ENCODE assay signal across 19 cellular contexts in the genomic region with DNA sequence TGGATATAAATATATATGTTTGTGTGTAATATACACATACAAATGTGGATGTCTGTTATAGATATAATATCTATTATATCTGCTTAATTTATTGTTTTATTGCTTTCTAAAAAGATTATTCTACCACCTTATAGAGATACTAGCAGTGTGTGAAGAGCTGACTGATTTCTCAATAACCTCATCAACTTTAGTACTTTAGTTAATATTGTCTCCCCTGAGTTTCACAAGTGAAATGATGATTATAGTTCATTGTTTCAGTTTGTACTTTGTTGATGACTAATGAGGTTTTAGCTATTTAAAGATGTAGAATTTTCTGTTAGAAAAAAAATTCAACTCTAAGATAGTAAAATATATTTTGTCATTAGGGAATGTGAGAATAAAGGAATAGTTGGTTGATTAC. TPM values are rescaled to one million over a fixed set of nuclear protein-coding genes. Genes with fewer than 3 reads are reported as not detected.
A peak's percentile ranks its signal among the peaks of the same experiment; 100 is the strongest.
DNase-seq lines count a peak whose midpoint lies in the region; ATAC-seq and TF ChIP-seq lines count a peak whose summit lies in the region.
"Had no signal": no experiment of that assay in that cellular context is flagged by ENCODE, and none has a peak within 500 bp of the region (broad histone marks: within the 10 kb centered on the region; RNA-seq: fewer than 3 reads in every experiment).

No MANE protein-coding gene starts in this region.

- ATAC-seq in GM18520 (IDR thresholded peaks at IDR 0.05; ENCODE audit: unreplicated experiment) (peak; percentile 93), GM21423 (IDR thresholded peaks at IDR 0.05; ENCODE audit: unreplicated experiment) (peak; percentile 70), HG03060 (IDR thresholded peaks at IDR 0.05; ENCODE audit: low read depth, unreplicated experiment) (peak; percentile 88)

- H3K4me1 ChIP-seq in MM.1S (ENCODE audit: low read length) (peaks cover 8% of the 10 kb centered on the region; the same call in 1 of the 2 replicates), PC-9 (replicated peaks; ENCODE audit: insufficient read depth) (no peaks in the 10 kb centered on the region)
- H3K4me1 ChIP-seq: BLaER1, stomach had no signal

- H3K4me2 ChIP-seq in MM.1S (ENCODE audit: low read depth, low read length) (no peak overlapping the region), PC-9 (no peak overlapping the region)
- H3K4me2 ChIP-seq: BLaER1 had no signal

- H3F3A ChIP-seq in MM.1S (ENCODE audit: insufficient read depth, low read length) = no peaks in the 10 kb centered on the region
- H3F3A ChIP-seq in PC-9 (ENCODE audit: insufficient read depth, low read depth) = no peaks in the 10 kb centered on the region; the same call in 1 of the 2 replicates

- DNase-seq in MM.1S (peak; percentile 39), retina (no peak), PC-9 (no peak), NCI-H1694 treated with DMSO at 0.1 percent for 48 hours (lab: John Stamatoyannopoulos, UW) (no peak)
- DNase-seq in stimulated activated CD4-positive, alpha-beta T cell treated with anti-CD3 and anti-CD28 coated beads, Interleukin-4, amount 100 ng/mL, for 24 hours = no peak
- DNase-seq: activated T-cell treated with anti-CD3 and anti-CD28 coated beads, Interleukin-2, amount 50 U/mL, for 1 hour; amygdala; dorsolateral prefrontal cortex; NCI-H1048; NCI-H748 treated with DMSO at 0.1 percent for 48 hours; SIG-M5; stimulated activated CD4-positive, alpha-beta T cell treated with anti-CD3 and anti-CD28 coated beads, Interleukin-4, amount 100 ng/mL, for 1 hour; stomach had no signal

- no peak overlapping the region for H3K9ac ChIP-seq in MM.1S (ENCODE audit: low read length)
- H3K9ac ChIP-seq: BLaER1 had no signal

- TF ChIP-seq CTCF in MM.1S (IDR thresholded peaks at IDR 0.05; ENCODE audit: low read length) (no peak), PC-9 (conservative IDR thresholded peaks at IDR 0.05) (no peak)

- H3K36me3 ChIP-seq in MM.1S (replicated peaks; ENCODE audit: insufficient read depth, low read length) (peaks cover 1% of the 10 kb centered on the region; the same call in 1 of the 2 replicates), PC-9 (ENCODE audit: low read depth) (peaks cover 11% of the 10 kb centered on the region)

- peaks cover 44% of the 10 kb centered on the region for H3K79me2 ChIP-seq in MM.1S (ENCODE audit: low read length)
- peaks cover 35% of the 10 kb centered on the region for H3K79me2 ChIP-seq in PC-9 (ENCODE audit: low read depth)

- intact Hi-C loops in PC-9 (cut with micrococcal nuclease; ENCODE audit: unreplicated experiment) = no loop called here

- H3K9me3 ChIP-seq in MM.1S (replicated peaks; ENCODE audit: insufficient read depth, low read length) (no peaks in the 10 kb centered on the region), PC-9 (ENCODE audit: insufficient read depth, low read depth) (no peaks in the 10 kb centered on the region)

- H2AFZ ChIP-seq in MM.1S (ENCODE audit: low read length) = no peak overlapping the region
- H2AFZ ChIP-seq in PC-9 = no peak overlapping the region

- H3K27me3 ChIP-seq in MM.1S (replicated peaks; ENCODE audit: insufficient read depth, low read length) = no peaks in the 10 kb centered on the region
- H3K27me3 ChIP-seq in PC-9 (ENCODE audit: insufficient read depth, low read depth) = no peaks in the 10 kb centered on the region
- H3K27me3 ChIP-seq: BLaER1, dorsolateral prefrontal cortex, stomach had no signal

- H4K20me1 ChIP-seq in MM.1S (ENCODE audit: insufficient read depth, low read length) (no peaks in the 10 kb centered on the region), PC-9 (ENCODE audit: insufficient read depth) (no peaks in the 10 kb centered on the region)

- no peaks in the 10 kb centered on the region for H3K9me2 ChIP-seq in MM.1S (replicated peaks; ENCODE audit: insufficient read depth, low read length)
- H3K9me2 ChIP-seq in PC-9 (ENCODE audit: insufficient read depth) = no peaks in the 10 kb centered on the region

- H3K27ac ChIP-seq in MM.1S (ENCODE audit: low read length) = no peak overlapping the region
- H3K27ac ChIP-seq in PC-9 = no peak overlapping the region
- H3K27ac ChIP-seq: BLaER1, dorsolateral prefrontal cortex, stomach had no signal

- POLR2A ChIA-PET in PC-9 (lab: Charles Lee; ENCODE audit: unreplicated experiment) = no interaction called here

- CTCF ChIA-PET in PC-9 (lab: Charles Lee) = no interaction called here

- no peak overlapping the region for H3K4me3 ChIP-seq in MM.1S (ENCODE audit: low read length)
- H3K4me3 ChIP-seq in PC-9 = no peak overlapping the region
- H3K4me3 ChIP-seq: BLaER1, dorsolateral prefrontal cortex, stomach had no signal

- no TSS peak for BruUV-seq in PC-9 (replicated peaks; lab: Mats Ljungman, UMichigan)

RNA-seq across cellular contexts. Expression of a gene that starts 11.4 kb away (rescaled TPM):
- 43.1 and 60.3 TPM in 2 replicates for total RNA-seq in PC-9 (2021)

RNA-seq across cellular contexts. Expression of a gene that starts 15.1 kb away (rescaled TPM):
- total RNA-seq in PC-9 (2021) = 0.95 and 1.0 TPM in 2 replicates
- total RNA-seq: fibroblast of villous mesenchyme, HT-29 had no signal
